11 cellular contexts compared by ENCODE assay signal in genomic region chr1:185917646-185918045, GRCh38.
DNase-seq lines count a peak whose midpoint lies in the region; ATAC-seq lines count a peak whose summit lies in the region.
"Had no signal": no experiment of that assay in that cellular context is flagged by ENCODE, and none has a peak within 500 bp of the region (broad histone marks: within the 10 kb centered on the region; RNA-seq: fewer than 3 reads in every experiment).

No MANE protein-coding gene starts in this region.

- ATAC-seq in stimulated activated naive CD8-positive, alpha-beta T cell treated with anti-CD3 and anti-CD28 coated beads, Interleukin-15, Interleukin-2, amounts not matched to agents 100 U/mL and 50 U/mL, for 24 hours = no peak

- in situ Hi-C loops in KBM-7 (cut with MboI; ENCODE audit: low pct_unique_long_range_greater_than_20kb, low sequenced_read_pairs) = no loop called here

- peak; percentile 45 for DNase-seq in AG20443 (ENCODE audit: low spot score)
- DNase-seq in KBM-7 = peak; percentile 14
- DNase-seq in astrocyte of the hippocampus (ENCODE audit: low read depth, low spot score) = peak; percentile 72
- DNase-seq in left kidney (ENCODE audit: low read depth, low spot score) = peak; percentile 64
- DNase-seq in stimulated activated naive CD8-positive, alpha-beta T cell treated with anti-CD3 and anti-CD28 coated beads, Interleukin-15, Interleukin-2, amounts not matched to agents 100 U/mL and 50 U/mL, for 24 hours = no peak
- DNase-seq in DMS153 treated with DMSO at 0.1 percent for 48 hours (lab: John Stamatoyannopoulos, UW; ENCODE audit: unreplicated experiment) = no peak
- DNase-seq in COR-L47 (lab: John Stamatoyannopoulos, UW) = no peak
- no peak for DNase-seq in cerebellum (ENCODE audit: low spot score)
- DNase-seq: CD4-positive, alpha-beta memory T cell; NCI-H2227 treated with DMSO at 0.1 percent for 48 hours; nucleus accumbens had no signal

Comparison
In these comparisons a context has a peak if more than half of its experiments do, and no peak if none do; other contexts are left out.
1. DNase-seq: peak in AG20443 (single experiment), KBM-7 (single experiment), astrocyte of the hippocampus (single experiment) and left kidney (single experiment); none in stimulated activated naive CD8-positive, alpha-beta T cell treated with anti-CD3 and anti-CD28 coated beads, Interleukin-15, Interleukin-2, amounts not matched to agents 100 U/mL and 50 U/mL, for 24 hours (single experiment), DMS153 treated with DMSO at 0.1 percent for 48 hours (single experiment), COR-L47 (single experiment) and cerebellum (single experiment).